ENCODE assay signal across 11 cellular contexts in the genomic region with DNA sequence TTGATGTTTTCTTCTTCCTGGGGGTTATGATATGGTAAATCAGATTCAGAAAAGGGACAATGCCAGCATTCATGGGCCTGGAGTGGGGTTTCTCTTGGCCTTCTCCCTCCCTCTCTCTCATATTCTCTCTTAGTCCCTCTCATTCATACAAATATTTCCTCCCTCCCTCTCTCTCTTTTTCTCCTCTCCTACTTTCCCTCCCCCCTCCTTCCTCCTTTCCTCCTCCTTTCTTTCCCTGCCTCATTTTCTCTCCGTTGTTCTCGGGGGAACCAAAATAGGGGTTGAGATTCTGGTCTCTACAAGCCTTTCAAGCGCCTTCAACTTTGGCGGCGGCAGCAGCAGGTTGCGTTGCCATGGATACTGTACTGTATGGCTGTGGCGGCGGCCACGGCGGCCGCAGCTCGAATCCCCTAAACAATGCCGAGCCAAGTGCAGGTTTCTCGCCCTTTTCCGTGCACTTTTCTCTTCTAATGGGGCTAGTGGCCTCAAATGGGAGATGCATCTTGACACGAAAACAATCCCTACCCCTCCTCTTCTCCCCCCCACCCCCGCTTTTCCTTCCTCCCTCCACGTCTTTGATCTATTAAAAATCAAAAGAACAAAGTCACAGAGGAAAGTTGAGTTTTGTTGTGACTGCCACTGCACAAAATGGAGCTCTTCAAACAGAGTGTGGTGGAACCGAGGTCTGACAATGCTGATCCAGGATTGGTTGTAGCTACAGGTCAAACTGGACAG. TPM values are rescaled to one million over a fixed set of nuclear protein-coding genes. Genes with fewer than 3 reads are reported as not detected.
DNase-seq lines count a peak whose midpoint lies in the region; ATAC-seq and TF ChIP-seq lines count a peak whose summit lies in the region.
"Had no signal": no experiment of that assay in that cellular context is flagged by ENCODE, and none has a peak within 500 bp of the region (broad histone marks: within the 10 kb centered on the region; RNA-seq: fewer than 3 reads in every experiment).

No MANE protein-coding gene starts in this region.

- no peak for TF ChIP-seq EP300 in tibial nerve (IDR thresholded peaks at IDR 0.05)

- peak; percentile 67 to 71 for DNase-seq in HAP-1 (ENCODE audit: low spot score in 2 of 2)
- peak; percentile 41 for DNase-seq in NCI-H748 treated with DMSO at 0.1 percent for 48 hours (lab: John Stamatoyannopoulos, UW)
- peak; percentile 51 for DNase-seq in endothelial cell (ENCODE audit: low spot score)
- DNase-seq in stimulated activated naive CD4-positive, alpha-beta T cell treated with Interleukin-2 at 50 U/mL for 16 hours (lab: John Stamatoyannopoulos, UW) = no peak
- DNase-seq in tibial nerve (ENCODE audit: low spot score in 2 of 2) = no peak
- DNase-seq in central memory CD4-positive, alpha-beta T cell = no peak
- DNase-seq in stimulated activated naive CD8-positive, alpha-beta T cell treated with anti-CD3 and anti-CD28 coated beads, Interleukin-15, amount 100 ng/mL, for 72 hours = no peak
- DNase-seq: occipital lobe, SIG-M5 had no signal

- H3K4me3 ChIP-seq in BLaER1 (peak overlapping the region; percentile 24; the same call in 1 of the 2 replicates), HAP-1 (no peak overlapping the region), tibial nerve (no peak overlapping the region)

- H3K36me3 ChIP-seq in BLaER1 (no peaks in the 10 kb centered on the region), HAP-1 (replicated peaks) (no peaks in the 10 kb centered on the region), tibial nerve (no peaks in the 10 kb centered on the region)

- no peak for ATAC-seq in stimulated activated naive CD8-positive, alpha-beta T cell treated with anti-CD3 and anti-CD28 coated beads, Interleukin-15, amount 100 ng/mL, for 72 hours

- WGBS in tibial nerve, 2 donors = 2 to 4% methylated on average over 19 of the region's 19 CpGs

- peak overlapping the region; percentile 74 for H3K27ac Mint-ChIP-seq in endothelial cell (ENCODE audit: unreplicated experiment)
- no peak overlapping the region for H3K27ac Mint-ChIP-seq in stimulated activated naive CD8-positive, alpha-beta T cell treated with anti-CD3 and anti-CD28 coated beads, Interleukin-15, amount 100 ng/mL, for 72 hours
- H3K27ac Mint-ChIP-seq: activated naive CD8-positive, alpha-beta T cell treated with anti-CD3 and anti-CD28 coated beads for 36 hours had no signal

- H3K4me1 ChIP-seq in BLaER1 (peaks cover 14% of the 10 kb centered on the region), HAP-1 (no peaks in the 10 kb centered on the region), tibial nerve (peaks cover 0 to 5% (median 0%) of the 10 kb centered on the region in 4 donors)

- peak overlapping the region; percentile 5 for H3K4me3 Mint-ChIP-seq in endothelial cell (ENCODE audit: unreplicated experiment)
- peak overlapping the region in 1 of 2 donors; percentile 8 for H3K4me3 Mint-ChIP-seq in stimulated activated naive CD8-positive, alpha-beta T cell treated with anti-CD3 and anti-CD28 coated beads, Interleukin-15, amount 100 ng/mL, for 72 hours
- H3K4me3 Mint-ChIP-seq: activated naive CD8-positive, alpha-beta T cell treated with anti-CD3 and anti-CD28 coated beads for 36 hours had no signal

- no peak overlapping the region for H3K9ac ChIP-seq in BLaER1

- no peak overlapping the region for H3K27ac ChIP-seq in BLaER1
- H3K27ac ChIP-seq in tibial nerve = no peak overlapping the region

- H3K27me3 ChIP-seq in BLaER1 (peaks cover 48% of the 10 kb centered on the region), HAP-1 (ENCODE audit: low read depth) (peaks cover 52% of the 10 kb centered on the region), tibial nerve (peaks cover 0 to 99% of the 10 kb centered on the region in 2 donors)

- peaks cover 14% of the 10 kb centered on the region for H3K9me3 ChIP-seq in BLaER1
- no peaks in the 10 kb centered on the region for H3K9me3 ChIP-seq in HAP-1
- H3K9me3 ChIP-seq in tibial nerve = peaks cover 0 to 14% (median 0%) of the 10 kb centered on the region in 4 donors

- H3K4me1 Mint-ChIP-seq in endothelial cell (ENCODE audit: unreplicated experiment) = peaks cover 39% of the 10 kb centered on the region
- peaks cover 6% of the 10 kb centered on the region for H3K4me1 Mint-ChIP-seq in stimulated activated naive CD8-positive, alpha-beta T cell treated with anti-CD3 and anti-CD28 coated beads, Interleukin-15, amount 100 ng/mL, for 72 hours
- H3K4me1 Mint-ChIP-seq: activated naive CD8-positive, alpha-beta T cell treated with anti-CD3 and anti-CD28 coated beads for 36 hours had no signal

- no peak for TF ChIP-seq CTCF in endothelial cell (IDR thresholded peaks at IDR 0.05; ENCODE audit: unreplicated experiment)
- no peak for TF ChIP-seq CTCF in tibial nerve (IDR thresholded peaks at IDR 0.05)

- no peaks in the 10 kb centered on the region for H3K36me3 Mint-ChIP-seq in endothelial cell (ENCODE audit: low read depth, unreplicated experiment)
- H3K36me3 Mint-ChIP-seq: activated naive CD8-positive, alpha-beta T cell treated with anti-CD3 and anti-CD28 coated beads for 36 hours had no signal

- H3K27me3 Mint-ChIP-seq in endothelial cell (ENCODE audit: unreplicated experiment) = peaks cover 43% of the 10 kb centered on the region
- peaks cover 78% of the 10 kb centered on the region for H3K27me3 Mint-ChIP-seq in stimulated activated naive CD8-positive, alpha-beta T cell treated with anti-CD3 and anti-CD28 coated beads, Interleukin-15, amount 100 ng/mL, for 72 hours

- H4K20me1 ChIP-seq in BLaER1 = no peaks in the 10 kb centered on the region

- peak overlapping the region; percentile 70 for H3K4me2 ChIP-seq in BLaER1

- in situ Hi-C loops in HAP-1 (cut with MboI; ENCODE audit: low sequenced_read_pairs) = no loop called here

- no peaks in the 10 kb centered on the region for H3K9me3 Mint-ChIP-seq in endothelial cell (ENCODE audit: unreplicated experiment)
- H3K9me3 Mint-ChIP-seq in stimulated activated naive CD8-positive, alpha-beta T cell treated with anti-CD3 and anti-CD28 coated beads, Interleukin-15, amount 100 ng/mL, for 72 hours = peaks cover 10 to 19% of the 10 kb centered on the region in 2 donors

- TF ChIP-seq POLR2A in tibial nerve (IDR thresholded peaks at IDR 0.05) = no peak

RNA-seq across cellular contexts. Expression of gene ZIC4, which starts 45.2 kb away (rescaled TPM):
- total RNA-seq in endothelial cell (ENCODE audit: unreplicated experiment) = 2.2 TPM
- under 1 TPM in 1 of 4 donors, not detected in 3; 0.21 TPM for total RNA-seq in tibial nerve
- total RNA-seq: activated naive CD8-positive, alpha-beta T cell treated with anti-CD3 and anti-CD28 coated beads for 36 hours had no signal

RNA-seq across cellular contexts. Expression of gene ZIC1, which starts 48.1 kb away (rescaled TPM):
- total RNA-seq in endothelial cell (ENCODE audit: unreplicated experiment) (4.1 TPM), tibial nerve (not detected)
- total RNA-seq: activated naive CD8-positive, alpha-beta T cell treated with anti-CD3 and anti-CD28 coated beads for 36 hours had no signal

Comparison
In these comparisons a context has a peak if more than half of its experiments do, and no peak if none do; other contexts are left out.
1. DNase-seq: peak in HAP-1 (2 of 2), NCI-H748 treated with DMSO at 0.1 percent for 48 hours (single experiment) and endothelial cell (single experiment); none in stimulated activated naive CD4-positive, alpha-beta T cell treated with Interleukin-2 at 50 U/mL for 16 hours (single experiment), tibial nerve (0 of 2), central memory CD4-positive, alpha-beta T cell (single experiment) and stimulated activated naive CD8-positive, alpha-beta T cell treated with anti-CD3 and anti-CD28 coated beads, Interleukin-15, amount 100 ng/mL, for 72 hours (0 of 2).